In genomic region chr15:63600001-63600645, GRCh38 we compare ENCODE assay signal across 8 cellular contexts. TPM values are rescaled to one million over a fixed set of nuclear protein-coding genes. Genes with fewer than 3 reads are reported as not detected.
A peak's percentile ranks its signal among the peaks of the same experiment; 100 is the strongest.
DNase-seq lines count a peak whose midpoint lies in the region; ATAC-seq and TF ChIP-seq lines count a peak whose summit lies in the region.

No MANE protein-coding gene starts in this region.

- peak overlapping the region; percentile 91 for H2AK5ac ChIP-seq in IMR-90 (ENCODE audit: low read depth, low read length)

- peak overlapping the region; percentile 77 for H4K5ac ChIP-seq in IMR-90 (ENCODE audit: low read depth, low read length)

- WGBS in IMR-90 (ENCODE audit: extremely low coverage in 2 of 2, insufficient read length in 1 of 2), 2 experiments, result 20% methylated on average over 10 of the region's 28 CpGs; no CpG with 5 or more reads in 1 of the 2 experiments

- peaks cover 14% of the 10 kb centered on the region for H3K9me1 ChIP-seq in IMR-90 (ENCODE audit: insufficient read depth, low read length)

- no peak for TF ChIP-seq CTCF in IMR-90 (conservative IDR thresholded peaks at IDR 0.05; ENCODE audit: low read depth, low read length)

- peak overlapping the region; percentile 52 for H3K27ac ChIP-seq in IMR-90 (ENCODE audit: insufficient read depth, low read length)
- peak overlapping the region; percentile 28 to 93 (median 82) for H3K27ac ChIP-seq in skin epidermis

- H2AK9ac ChIP-seq in IMR-90 (replicated peaks; ENCODE audit: low read depth, low read length, poor library complexity), result peak overlapping the region; percentile 87

- peak overlapping the region; percentile 27 for H2BK5ac ChIP-seq in IMR-90 (ENCODE audit: low read depth, low read length, poor library complexity, severe bottlenecking)

- H3K79me1 ChIP-seq in IMR-90 (ENCODE audit: low read depth in 1 of 2, low read length in 2 of 2), result peaks cover 0 to 7% of the 10 kb centered on the region in 2 experiments; a peak in 2 of 4 replicates

- H3K56ac ChIP-seq in IMR-90 (ENCODE audit: extremely low read depth, insufficient read depth, low read length), result no peak overlapping the region

- H3K4ac ChIP-seq in IMR-90 (ENCODE audit: low read depth, low read length), result peak overlapping the region; percentile 89

- no peak for TF ChIP-seq POLR2A in IMR-90 (IDR thresholded peaks at IDR 0.05; ENCODE audit: low read depth, low read length)

- peak overlapping the region; percentile 52 for H3K4me3 ChIP-seq in IMR-90 (ENCODE audit: insufficient read depth, low read depth, low read length)
- H3K4me3 ChIP-seq in iPS-15b (ENCODE audit: low read depth, low read length), result peak overlapping the region; percentile 76
- peak overlapping the region; percentile 50 to 86 (median 74) for H3K4me3 ChIP-seq in skin epidermis

- peak overlapping the region; percentile 91 for H3K27ac Mint-ChIP-seq in activated naive CD8-positive, alpha-beta T cell

- peak overlapping the region; percentile 97 for H2AFZ ChIP-seq in IMR-90 (replicated peaks; ENCODE audit: low read length, poor library complexity)

- H2BK120ac ChIP-seq in IMR-90 (ENCODE audit: low read depth, low read length), result peak overlapping the region; percentile 66; the same call in 1 of the 2 replicates

- DNase-seq in NCI-H748 (lab: John Stamatoyannopoulos, UW; ENCODE audit: unreplicated experiment) (peak; percentile 31), NCI-H748 treated with DMSO at 0.1 percent for 48 hours (lab: John Stamatoyannopoulos, UW) (no peak), IMR-90 (no peak), AML-193 (lab: John Stamatoyannopoulos, UW) (no peak), GOT3 (lab: John Stamatoyannopoulos, UW) (no peak)

- in situ Hi-C loops in IMR-90 (cut with MboI; ENCODE audit: low sequenced_read_pairs), result no loop called here

- H3K36me3 ChIP-seq in IMR-90 (ENCODE audit: control insufficient read depth, insufficient read depth, low read length) (no peaks in the 10 kb centered on the region), iPS-15b (ENCODE audit: control insufficient read depth, insufficient read depth, low read length) (peaks cover 2% of the 10 kb centered on the region)

- CTCF ChIA-PET in IMR-90 (lab: Yijun Ruan, JAX), result interaction anchor here (1.4 kb wide), 1 partner anchor 10 kb away, joined by 3 read pairs; no protein-coding TSS in a partner anchor

- H3K14ac ChIP-seq in IMR-90 (replicated peaks; ENCODE audit: low read depth, low read length), result peak overlapping the region; percentile 88

- no peaks in the 10 kb centered on the region for H4K20me1 ChIP-seq in IMR-90 (ENCODE audit: insufficient read depth, low read length)

- H2BK15ac ChIP-seq in IMR-90 (ENCODE audit: low read depth, low read length), result peak overlapping the region; percentile 23; the same call in 1 of the 3 replicates

- TF ChIP-seq RAD21 in IMR-90 (IDR thresholded peaks at IDR 0.05; ENCODE audit: low read length), result no peak

- POLR2A ChIA-PET in IMR-90 (lab: Charles Lee; ENCODE audit: unreplicated experiment), result no interaction called here

- H3K4me1 Mint-ChIP-seq in activated naive CD8-positive, alpha-beta T cell (ENCODE audit: low read depth), result peaks cover 66% of the 10 kb centered on the region

- peak overlapping the region; percentile 90 for H3K4me2 ChIP-seq in IMR-90 (ENCODE audit: low read depth, low read length)

- H3K36me3 Mint-ChIP-seq in activated naive CD8-positive, alpha-beta T cell, result no peaks in the 10 kb centered on the region

- peaks cover 22% of the 10 kb centered on the region for H3K4me1 ChIP-seq in IMR-90 (ENCODE audit: control insufficient read depth, insufficient read depth, low read length)
- H3K4me1 ChIP-seq in iPS-15b (ENCODE audit: control insufficient read depth, insufficient read depth, low read length), result peaks cover 5% of the 10 kb centered on the region

- BruUV-seq in IMR-90 (replicated peaks; lab: Mats Ljungman, UMichigan), result no TSS peak

- H3K27me3 ChIP-seq in IMR-90 (ENCODE audit: control insufficient read depth, insufficient read depth, low read length) (no peaks in the 10 kb centered on the region), iPS-15b (ENCODE audit: control insufficient read depth, insufficient read depth, low read length) (peaks cover 27% of the 10 kb centered on the region)

- intact Hi-C loops in IMR-90 (cut with micrococcal nuclease), result loop anchor here (2.0 kb wide), 2 partner anchors 133 to 311 kb away; no protein-coding TSS in a partner anchor

- peak overlapping the region; percentile 65 for H4K91ac ChIP-seq in IMR-90 (ENCODE audit: insufficient read depth, low read depth, low read length)

- dilution Hi-C loops in IMR-90 (cut with HindIII; ENCODE audit: low sequenced_read_pairs, unreplicated experiment), result no loop called here

- ATAC-seq in IMR-90 (ENCODE audit: low read depth), result peak; percentile 0; the same call in 1 of the 2 replicates

- peak overlapping the region; percentile 84 for H3K23ac ChIP-seq in IMR-90 (ENCODE audit: low read depth, low read length)

- peak overlapping the region; percentile 72 for H3K9ac ChIP-seq in IMR-90 (ENCODE audit: low read depth, low read length)
- peak overlapping the region; percentile 85 for H3K9ac ChIP-seq in iPS-15b (ENCODE audit: low read depth, low read length)

- no peaks in the 10 kb centered on the region for H3K9me3 Mint-ChIP-seq in activated naive CD8-positive, alpha-beta T cell (ENCODE audit: low read depth)

- H3K18ac ChIP-seq in IMR-90 (ENCODE audit: low read depth, low read length), result peak overlapping the region; percentile 42

- H2BK20ac ChIP-seq in IMR-90 (ENCODE audit: low read depth, low read length), result no peak overlapping the region

- H3K4me3 Mint-ChIP-seq in activated naive CD8-positive, alpha-beta T cell, result peak overlapping the region; percentile 93

- H3K9me3 ChIP-seq in IMR-90 (ENCODE audit: control insufficient read depth, insufficient read depth, low read length) (no peaks in the 10 kb centered on the region), iPS-15b (ENCODE audit: control insufficient read depth, insufficient read depth, low read length) (no peaks in the 10 kb centered on the region)

- peak overlapping the region; percentile 91 to 96 for H4K8ac ChIP-seq in IMR-90 (ENCODE audit: low read depth in 2 of 2, low read length in 2 of 2)

- no peaks in the 10 kb centered on the region for H3K27me3 Mint-ChIP-seq in activated naive CD8-positive, alpha-beta T cell

TF ChIP-seq in IMR-90, 13 proteins besides CTCF, POLR2A, EP300 and RAD21:
- no peak for TF ChIP-seq ELK1 (IDR thresholded peaks at IDR 0.05; ENCODE audit: borderline replicate concordance, low read depth, low read length)
- TF ChIP-seq CHD1 (IDR thresholded peaks at IDR 0.05; ENCODE audit: low read depth, low read length), result no peak

RNA-seq across cellular contexts. Expression of gene FBXL22, which starts 2.9 kb away (rescaled TPM):
- total RNA-seq in IMR-90 (2012; rRNA removed), result 0.28 and 0.36 TPM in 2 replicates
- polyA plus RNA-seq in IMR-90 (2012; rRNA removed), result 0.70 and 1.3 TPM in 2 replicates
- 1.00 and 2.2 TPM in 2 replicates for polyA plus RNA-seq in IMR-90 (2012; cell fraction: cytosol; rRNA removed)
- 4.6 and 5.7 TPM in 2 replicates for polyA plus RNA-seq in IMR-90 (2012; cell fraction: nucleus; rRNA removed; ENCODE audit: low replicate concordance)
